Comparison of ENCODE assay signal across 23 cellular contexts in the genomic region with DNA sequence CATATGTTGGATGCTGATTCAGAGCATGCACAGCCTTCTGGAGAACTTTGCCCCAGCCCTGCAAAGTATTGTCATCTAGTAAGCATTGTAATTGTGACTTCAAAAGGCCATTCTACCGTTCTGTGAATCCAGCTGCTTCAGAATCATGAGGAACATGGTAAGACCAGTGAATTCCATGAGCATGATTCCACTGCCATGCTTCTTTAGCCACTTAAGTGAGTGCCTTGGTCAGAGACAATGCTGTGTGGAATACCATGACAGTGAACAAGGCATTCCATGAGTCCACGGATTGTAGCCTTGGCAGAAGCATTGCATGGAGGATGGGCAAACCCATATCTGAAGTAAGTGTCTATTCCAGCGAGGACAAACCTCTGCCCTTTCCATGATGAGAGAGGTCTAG.
"Had no signal": no experiment of that assay in that cellular context is flagged by ENCODE, and none has a peak within 500 bp of the region (broad histone marks: within the 10 kb centered on the region; RNA-seq: fewer than 3 reads in every experiment).

No MANE protein-coding gene starts in this region.

- H3K27me3 ChIP-seq: esophagus squamous epithelium, neural progenitor cell, sigmoid colon, spleen, testis, tibial artery, upper lobe of left lung had no signal

- H3K4me2 ChIP-seq: neural progenitor cell had no signal

- H3K4me1 ChIP-seq: lower lobe of right lung, prostate gland, testis, upper lobe of left lung had no signal

- H3K36me3 ChIP-seq: esophagus squamous epithelium, lower lobe of right lung, neural progenitor cell, prostate gland, sigmoid colon, spleen, tibial artery, upper lobe of left lung had no signal

- H3K4me3 ChIP-seq: esophagus squamous epithelium, lower lobe of right lung, neural progenitor cell, prostate gland, sigmoid colon, skin epidermis, spleen, testis, tibial artery, upper lobe of left lung had no signal

- H3K9me3 ChIP-seq: esophagus squamous epithelium, lower lobe of right lung, prostate gland, sigmoid colon, testis, tibial artery, upper lobe of left lung had no signal

- H3K27ac ChIP-seq: esophagus squamous epithelium, lower lobe of right lung, neural progenitor cell, prostate gland, sigmoid colon, skin epidermis, spleen, testis, tibial artery, upper lobe of left lung had no signal

- H3K9ac ChIP-seq: neural progenitor cell had no signal

- DNase-seq: cortex of kidney; effector memory CD8-positive, alpha-beta T cell; erythroblast; esophagus squamous epithelium; hypothalamus; immature natural killer cell; islet precursor cell; kidney glomerular epithelial cell; left ventricle myocardium superior; lower lobe of right lung; naive thymus-derived CD4-positive, alpha-beta T cell; right cardiac atrium; sigmoid colon; spleen; stimulated activated CD4-positive, alpha-beta T cell treated with anti-CD3 and anti-CD28 coated beads, Interleukin-4, amount 100 ng/mL, for 4 hours; stimulated activated naive CD8-positive, alpha-beta T cell treated with anti-CD3 and anti-CD28 coated beads, Interleukin-15, Interleukin-2, amounts not matched to agents 100 U/mL and 50 U/mL, for 24 hours; substantia nigra; testis; tibial artery; upper lobe of left lung had no signal

- H2AFZ ChIP-seq: neural progenitor cell had no signal
